In the genomic region with DNA sequence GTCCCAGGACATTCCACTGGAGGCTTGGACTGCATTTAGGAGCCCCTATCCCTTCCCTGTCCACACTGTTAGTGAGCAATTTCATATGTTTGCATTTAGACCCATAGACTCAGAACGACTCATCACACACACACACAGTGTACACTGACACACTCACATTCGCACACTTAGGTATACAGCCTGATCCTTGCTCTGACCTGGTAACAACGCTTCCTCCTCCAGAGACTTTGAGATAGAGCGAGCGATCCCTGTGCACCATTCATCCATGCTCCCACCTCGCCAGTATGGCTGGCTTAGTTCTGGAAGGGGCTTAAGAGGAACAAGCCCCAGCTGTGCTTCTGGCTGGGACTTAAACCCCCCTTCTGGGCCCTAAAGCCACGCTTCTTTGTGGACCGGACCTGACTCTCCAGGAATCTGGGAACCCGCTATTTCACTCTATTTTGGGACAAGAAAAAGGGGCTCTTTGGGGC, we compare ENCODE assay signal across 1 cellular context.
TF ChIP-seq lines count a peak whose summit lies in the region.

No MANE protein-coding gene starts in this region.

TF ChIP-seq in IMR-90, 13 proteins besides CTCF, POLR2A, EP300 and RAD21:
- TF ChIP-seq MAZ (IDR thresholded peaks at IDR 0.05; ENCODE audit: borderline replicate concordance, low read depth, low read length) (no peak), CEBPB (IDR thresholded peaks at IDR 0.05; ENCODE audit: low read depth, low read length) (no peak), MAFK (IDR thresholded peaks at IDR 0.05; ENCODE audit: low read depth, low read length) (no peak), RFX5 (IDR thresholded peaks at IDR 0.05; ENCODE audit: low read depth, low read length) (no peak), MXI1 (IDR thresholded peaks at IDR 0.05; ENCODE audit: borderline replicate concordance, low read depth, low read length) (no peak), SMC3 (IDR thresholded peaks at IDR 0.05; ENCODE audit: low read depth, low read length) (no peak), BHLHE40 (IDR thresholded peaks at IDR 0.05; ENCODE audit: low read depth, low read length) (no peak), CHD1 (IDR thresholded peaks at IDR 0.05; ENCODE audit: low read depth, low read length) (no peak), FOS (IDR thresholded peaks at IDR 0.05; ENCODE audit: low read depth, low read length) (no peak), RCOR1 (IDR thresholded peaks at IDR 0.05; ENCODE audit: insufficient replicate concordance, low read length) (no peak), NFE2L2 (IDR thresholded peaks at IDR 0.05; ENCODE audit: low read depth, low read length) (no peak)
- TF ChIP-seq, protein P1, sequence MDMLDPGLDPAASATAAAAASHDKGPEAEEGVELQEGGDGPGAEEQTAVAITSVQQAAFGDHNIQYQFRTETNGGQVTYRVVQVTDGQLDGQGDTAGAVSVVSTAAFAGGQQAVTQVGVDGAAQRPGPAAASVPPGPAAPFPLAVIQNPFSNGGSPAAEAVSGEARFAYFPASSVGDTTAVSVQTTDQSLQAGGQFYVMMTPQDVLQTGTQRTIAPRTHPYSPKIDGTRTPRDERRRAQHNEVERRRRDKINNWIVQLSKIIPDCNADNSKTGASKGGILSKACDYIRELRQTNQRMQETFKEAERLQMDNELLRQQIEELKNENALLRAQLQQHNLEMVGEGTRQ (IDR thresholded peaks at IDR 0.05; ENCODE audit: low read depth, low read length) = no peak
- TF ChIP-seq, protein P2, sequence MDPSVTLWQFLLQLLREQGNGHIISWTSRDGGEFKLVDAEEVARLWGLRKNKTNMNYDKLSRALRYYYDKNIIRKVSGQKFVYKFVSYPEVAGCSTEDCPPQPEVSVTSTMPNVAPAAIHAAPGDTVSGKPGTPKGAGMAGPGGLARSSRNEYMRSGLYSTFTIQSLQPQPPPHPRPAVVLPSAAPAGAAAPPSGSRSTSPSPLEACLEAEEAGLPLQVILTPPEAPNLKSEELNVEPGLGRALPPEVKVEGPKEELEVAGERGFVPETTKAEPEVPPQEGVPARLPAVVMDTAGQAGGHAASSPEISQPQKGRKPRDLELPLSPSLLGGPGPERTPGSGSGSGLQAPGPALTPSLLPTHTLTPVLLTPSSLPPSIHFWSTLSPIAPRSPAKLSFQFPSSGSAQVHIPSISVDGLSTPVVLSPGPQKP (IDR thresholded peaks at IDR 0.05; ENCODE audit: borderline replicate concordance, low read depth, low read length) = no peak
